In the genomic region with DNA sequence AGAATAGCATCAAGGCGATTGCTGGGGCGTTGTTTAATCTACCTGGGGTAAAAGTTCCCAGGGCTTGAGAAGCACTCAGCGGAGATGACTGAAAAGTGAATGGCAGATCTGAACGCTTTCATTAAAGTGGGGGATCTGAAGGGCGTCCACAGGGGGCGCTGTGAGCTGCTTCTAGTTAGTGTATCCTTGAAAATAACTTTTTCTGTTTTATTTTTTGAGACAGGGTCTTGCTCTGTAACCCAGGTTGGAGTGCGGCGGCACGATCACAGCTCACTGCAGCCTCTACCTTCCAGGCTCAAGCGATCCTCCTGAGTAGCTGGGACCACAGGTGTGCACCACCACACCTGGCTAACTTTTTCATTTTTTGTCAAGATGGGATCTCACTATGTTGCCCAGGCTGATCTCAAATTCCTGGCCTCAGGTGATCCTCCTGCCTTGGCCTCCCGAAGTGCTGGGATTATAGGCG, we compare ENCODE assay signal across 8 cellular contexts.
DNase-seq lines count a peak whose midpoint lies in the region; ATAC-seq and TF ChIP-seq lines count a peak whose summit lies in the region.

No MANE protein-coding gene starts in this region.

- H3K23ac ChIP-seq in mesenchymal stem cell (ENCODE audit: low read length in 2 of 2), result no peak overlapping the region

- H4K91ac ChIP-seq in mesenchymal stem cell (ENCODE audit: low read length), result no peak overlapping the region

- H3K27me3 ChIP-seq in right atrium auricular region (no peaks in the 10 kb centered on the region), esophagus squamous epithelium (no peaks in the 10 kb centered on the region), upper lobe of right lung (no peaks in the 10 kb centered on the region), mesenchymal stem cell (ENCODE audit: control insufficient read depth in 1 of 2, insufficient read depth in 1 of 2, low read length in 2 of 2) (no peaks in the 10 kb centered on the region)

- no peak overlapping the region for H2AFZ ChIP-seq in mesenchymal stem cell (ENCODE audit: low read depth, low read length)

- TF ChIP-seq CTCF in right atrium auricular region (IDR thresholded peaks at IDR 0.05) (peak in 1 of 2 donors; percentile 49), esophagus squamous epithelium (IDR thresholded peaks at IDR 0.05) (peak in 4 of 6 experiments; percentile 11 to 36 (median 13)), upper lobe of right lung (IDR thresholded peaks at IDR 0.05) (peak; percentile 46)

- H3K4me2 ChIP-seq in mesenchymal stem cell (ENCODE audit: low read length, poor library complexity, severe bottlenecking), result no peak overlapping the region

- H3K4me3 ChIP-seq in right atrium auricular region (no peak overlapping the region), esophagus squamous epithelium (no peak overlapping the region), upper lobe of right lung (no peak overlapping the region), mesenchymal stem cell (ENCODE audit: insufficient read depth in 1 of 2, low read depth in 1 of 2, low read length in 2 of 2) (no peak overlapping the region)

- intact Hi-C loops in cardiac septum (cut with DNase I) (no loop called here), esophagus squamous epithelium (cut with DNase I) (no loop called here), upper lobe of right lung (cut with DNase I) (no loop called here)

- H2BK5ac ChIP-seq in mesenchymal stem cell (ENCODE audit: low read depth, low read length, poor library complexity, severe bottlenecking), result no peak overlapping the region

- peak; percentile 22 for DNase-seq in cardiac septum (ENCODE audit: low spot score)
- no peak for DNase-seq in right atrium auricular region (ENCODE audit: low spot score)
- DNase-seq in SKM-1 treated with dmso at 0.1 percent for 144 hours (lab: John Stamatoyannopoulos, UW; ENCODE audit: unreplicated experiment), result peak; percentile 30
- no peak for DNase-seq in esophagus squamous epithelium (lab: John Stamatoyannopoulos, UW)
- peak; percentile 63 for DNase-seq in upper lobe of right lung
- no peak for DNase-seq in NCI-H1105 (lab: John Stamatoyannopoulos, UW)
- no peak for DNase-seq in mesenchymal stem cell
- no peak for DNase-seq in hepatic stellate cell (ENCODE audit: low spot score)

- no peak for TF ChIP-seq POLR2A in esophagus squamous epithelium (IDR thresholded peaks at IDR 0.05)

- no peak overlapping the region for H3K9ac ChIP-seq in mesenchymal stem cell (ENCODE audit: low read length)

- 89 to 93% methylated on average over 9 to 12 of the region's 12 CpGs for WGBS in esophagus squamous epithelium, 2 donors
- 92% methylated on average over 12 of the region's 12 CpGs for WGBS in mesenchymal stem cell

- H3K4ac ChIP-seq in mesenchymal stem cell (ENCODE audit: low read depth in 1 of 2, low read length in 2 of 2), result no peak overlapping the region

- H2AK5ac ChIP-seq in mesenchymal stem cell (ENCODE audit: low read length, severe bottlenecking), result no peak overlapping the region

- H3K36me3 ChIP-seq in right atrium auricular region (peaks cover 11% of the 10 kb centered on the region), esophagus squamous epithelium (peaks cover 16 to 56% (median 22%) of the 10 kb centered on the region in 3 donors), upper lobe of right lung (peaks cover 15% of the 10 kb centered on the region), mesenchymal stem cell (ENCODE audit: control insufficient read depth in 1 of 2, insufficient read depth in 2 of 2, low read depth in 1 of 2, low read length in 2 of 2) (peaks cover 60 to 70% of the 10 kb centered on the region in 2 experiments)

- no peak overlapping the region for H3K18ac ChIP-seq in mesenchymal stem cell (ENCODE audit: low read depth in 1 of 2, low read length in 2 of 2)

- H4K8ac ChIP-seq in mesenchymal stem cell (ENCODE audit: low read length), result no peak overlapping the region

- ATAC-seq in upper lobe of right lung, result no peak

- H3K79me1 ChIP-seq in mesenchymal stem cell (replicated peaks; ENCODE audit: low read length, poor library complexity, severe bottlenecking), result peaks cover 28% of the 10 kb centered on the region

- no peak overlapping the region for H2BK12ac ChIP-seq in mesenchymal stem cell (ENCODE audit: low read length in 2 of 2)

- H2BK120ac ChIP-seq in mesenchymal stem cell (ENCODE audit: low read depth, low read length), result no peak overlapping the region

- H3K27ac ChIP-seq in right atrium auricular region, result no peak overlapping the region
- no peak overlapping the region for H3K27ac ChIP-seq in esophagus squamous epithelium
- H3K27ac ChIP-seq in upper lobe of right lung, result no peak overlapping the region
- no peak overlapping the region for H3K27ac ChIP-seq in mesenchymal stem cell (ENCODE audit: low read length, poor library complexity, severe bottlenecking)

- no peak overlapping the region for H3K14ac ChIP-seq in mesenchymal stem cell (ENCODE audit: low read length in 2 of 2)

- H3K9me3 ChIP-seq in right atrium auricular region (no peaks in the 10 kb centered on the region), esophagus squamous epithelium (no peaks in the 10 kb centered on the region), upper lobe of right lung (no peaks in the 10 kb centered on the region), mesenchymal stem cell (ENCODE audit: control insufficient read depth, low read length) (no peaks in the 10 kb centered on the region)

- H2BK15ac ChIP-seq in mesenchymal stem cell (ENCODE audit: low read depth, poor library complexity, severe bottlenecking), result no peak overlapping the region

- H3K4me1 ChIP-seq in right atrium auricular region (no peaks in the 10 kb centered on the region), esophagus squamous epithelium (no peaks in the 10 kb centered on the region), upper lobe of right lung (no peaks in the 10 kb centered on the region), mesenchymal stem cell (ENCODE audit: control insufficient read depth, insufficient read depth, low read depth, low read length) (peaks cover 1% of the 10 kb centered on the region)

Comparison
In these comparisons a context has a peak if more than half of its experiments do, and no peak if none do; other contexts are left out.
1. DNase-seq: peak in cardiac septum (single experiment), SKM-1 treated with dmso at 0.1 percent for 144 hours (single experiment) and upper lobe of right lung (single experiment); none in right atrium auricular region (single experiment), esophagus squamous epithelium (single experiment), NCI-H1105 (single experiment), mesenchymal stem cell (single experiment) and hepatic stellate cell (single experiment).